In the genomic region with DNA sequence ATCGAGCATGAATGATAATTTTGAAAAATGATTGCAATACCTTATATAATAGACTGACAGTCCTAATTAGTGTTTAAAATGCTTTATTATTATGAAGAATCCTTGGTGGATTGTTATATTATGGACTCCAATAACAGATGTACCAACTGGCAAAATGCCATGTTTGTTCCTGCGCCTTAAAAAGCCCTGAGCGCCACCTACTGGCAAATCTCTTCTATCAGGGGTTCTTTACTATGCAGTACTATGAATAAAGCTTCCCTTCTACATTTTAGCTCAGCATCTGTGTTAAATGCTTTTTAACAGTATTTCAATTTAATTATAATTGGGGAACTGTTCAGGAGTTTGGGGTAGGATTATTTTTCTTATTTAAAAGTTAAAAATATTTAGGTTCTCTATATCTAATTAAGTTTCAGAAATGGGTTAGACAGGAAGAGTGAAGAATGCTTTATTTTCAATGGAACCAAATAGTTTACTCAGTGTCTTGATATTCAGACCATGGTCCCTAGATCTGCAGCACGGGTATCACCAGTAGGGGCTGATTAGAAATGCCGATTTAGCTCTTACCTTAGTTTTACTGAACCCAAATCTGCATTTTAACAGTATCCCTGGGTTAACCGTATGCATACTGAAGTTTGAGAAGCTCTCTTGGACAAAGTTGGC, we compare ENCODE assay signal across 8 cellular contexts. TPM values are rescaled to one million over a fixed set of nuclear protein-coding genes. Genes with fewer than 3 reads are reported as not detected.
A peak's percentile ranks its signal among the peaks of the same experiment; 100 is the strongest.
DNase-seq lines count a peak whose midpoint lies in the region; ATAC-seq and TF ChIP-seq lines count a peak whose summit lies in the region.

No MANE protein-coding gene starts in this region.

- peaks cover 11 to 50% (median 33%) of the 10 kb centered on the region in 4 donors for H3K4me1 Mint-ChIP-seq in CD4-positive, CD25-positive, alpha-beta regulatory T cell

- H3K9me3 Mint-ChIP-seq in CD4-positive, CD25-positive, alpha-beta regulatory T cell, result no peaks in the 10 kb centered on the region

- H3K4me3 Mint-ChIP-seq in CD4-positive, CD25-positive, alpha-beta regulatory T cell, result no peak overlapping the region

- H3K36me3 Mint-ChIP-seq in CD4-positive, CD25-positive, alpha-beta regulatory T cell, result peaks cover 18% of the 10 kb centered on the region

- peaks cover 3% of the 10 kb centered on the region for H3K4me1 ChIP-seq in CD4-positive, CD25-positive, alpha-beta regulatory T cell (ENCODE audit: control insufficient read depth, insufficient read depth, low read length, poor library complexity, severe bottlenecking)
- H3K4me1 ChIP-seq in adipocyte (ENCODE audit: control insufficient read depth, insufficient read depth, low read length) (peaks cover 20% of the 10 kb centered on the region), heart left ventricle (peaks cover 0 to 5% (median 0%) of the 10 kb centered on the region in 12 donors)

- peak; percentile 66 to 71 for ATAC-seq in CD4-positive, CD25-positive, alpha-beta regulatory T cell (ENCODE audit: low read depth in 2 of 2)
- ATAC-seq in GM21723 (IDR thresholded peaks at IDR 0.05; ENCODE audit: unreplicated experiment) (peak; percentile 73), heart left ventricle (peak in 3 of 4 donors; percentile 37 to 78 (median 77)), HG02588 (IDR thresholded peaks at IDR 0.05; ENCODE audit: unreplicated experiment) (no peak)

- TF ChIP-seq CTCF in heart left ventricle (IDR thresholded peaks at IDR 0.05), result peak; percentile 73 to 96 (median 88)

- H3K27me3 Mint-ChIP-seq in CD4-positive, CD25-positive, alpha-beta regulatory T cell, result no peaks in the 10 kb centered on the region

- H3K27ac Mint-ChIP-seq in CD4-positive, CD25-positive, alpha-beta regulatory T cell, result no peak overlapping the region

- H3K27ac ChIP-seq in CD4-positive, CD25-positive, alpha-beta regulatory T cell (ENCODE audit: insufficient read depth, low read length, poor library complexity, severe bottlenecking), result no peak overlapping the region
- H3K27ac ChIP-seq in heart left ventricle, result no peak overlapping the region

- no peak overlapping the region for H3K4me3 ChIP-seq in CD4-positive, CD25-positive, alpha-beta regulatory T cell (ENCODE audit: low read depth, low read length)
- H3K4me3 ChIP-seq in adipocyte (ENCODE audit: low read length), result no peak overlapping the region
- H3K4me3 ChIP-seq in heart left ventricle, result no peak overlapping the region

- 36 to 41% (median 39%) methylated on average over 6 of the region's 6 CpGs for WGBS in heart left ventricle, 4 donors

- no peaks in the 10 kb centered on the region for H3K27me3 ChIP-seq in CD4-positive, CD25-positive, alpha-beta regulatory T cell (ENCODE audit: control insufficient read depth, insufficient read depth, low read length)
- no peaks in the 10 kb centered on the region for H3K27me3 ChIP-seq in adipocyte (replicated peaks; ENCODE audit: control insufficient read depth, insufficient read depth, low read length)
- H3K27me3 ChIP-seq in heart left ventricle, result no peaks in the 10 kb centered on the region

- intact Hi-C loops in heart left ventricle (cut with DNase I), result loop anchor here in 8 of 10 donors (1.0 to 10.0 kb wide), 12 partner anchors 36 to 179 kb away; a partner anchor contains a TSS

- no peak overlapping the region for H3K9ac ChIP-seq in adipocyte (ENCODE audit: low read length)

- no peak for TF ChIP-seq POLR2A in heart left ventricle (IDR thresholded peaks at IDR 0.05)

- H3K36me3 ChIP-seq in CD4-positive, CD25-positive, alpha-beta regulatory T cell (ENCODE audit: control insufficient read depth, insufficient read depth, low read length), result peaks cover 10% of the 10 kb centered on the region
- H3K36me3 ChIP-seq in adipocyte (ENCODE audit: control insufficient read depth, insufficient read depth, low read length, severe bottlenecking) (peaks cover 9% of the 10 kb centered on the region), heart left ventricle (peaks cover 0 to 22% (median 14%) of the 10 kb centered on the region in 9 donors)

- no peaks in the 10 kb centered on the region for H3K9me3 ChIP-seq in CD4-positive, CD25-positive, alpha-beta regulatory T cell (ENCODE audit: control insufficient read depth in 2 of 2, low read length in 2 of 2)
- no peaks in the 10 kb centered on the region for H3K9me3 ChIP-seq in adipocyte (ENCODE audit: control insufficient read depth, low read length)
- no peaks in the 10 kb centered on the region for H3K9me3 ChIP-seq in heart left ventricle

- peak; percentile 66 to 87 (median 74) for DNase-seq in CD4-positive, CD25-positive, alpha-beta regulatory T cell
- peak; percentile 89 for DNase-seq in NCI-H1436 (lab: John Stamatoyannopoulos, UW)
- DNase-seq in SW 1271 (lab: John Stamatoyannopoulos, UW), result peak; percentile 5 to 73
- DNase-seq in adipocyte (ENCODE audit: low read depth), result peak; percentile 99
- peak; percentile 64 to 91 (median 85) for DNase-seq in heart left ventricle
- DNase-seq in putamen (ENCODE audit: low spot score), result peak; percentile 87

RNA-seq across cellular contexts. Expression of a gene that starts 20.0 kb away (rescaled TPM):
- total RNA-seq in CD4-positive, CD25-positive, alpha-beta regulatory T cell, result 28.3 TPM
- 10 to 100 TPM; 68.6 to 87.1 (median 80.2) TPM for polyA plus RNA-seq in CD4-positive, CD25-positive, alpha-beta regulatory T cell
- total RNA-seq in heart left ventricle, result 10 to 100 TPM in 8 of 9 donors, 1 to 10 TPM in 1; 9.7 to 22.7 (median 14.5) TPM
- polyA plus RNA-seq in heart left ventricle, result 1 to 10 TPM; 2.0 to 7.5 TPM

RNA-seq across cellular contexts. Expression of a gene that starts 25.6 kb away (rescaled TPM):
- 22.2 TPM for total RNA-seq in CD4-positive, CD25-positive, alpha-beta regulatory T cell
- polyA plus RNA-seq in CD4-positive, CD25-positive, alpha-beta regulatory T cell, result 1 to 10 TPM; 3.7 to 8.6 (median 7.0) TPM
- total RNA-seq in heart left ventricle, result 10 to 100 TPM in 5 of 9 donors, 1 to 10 TPM in 4; 7.5 to 12.4 (median 10.7) TPM
- 10 to 100 TPM in 1 of 2 donors, 1 to 10 TPM in 1; 3.1 to 10.1 TPM for polyA plus RNA-seq in heart left ventricle

RNA-seq across cellular contexts. Expression of a gene that starts 40.7 kb away (rescaled TPM):
- total RNA-seq in CD4-positive, CD25-positive, alpha-beta regulatory T cell, result 2.5 TPM
- 1 to 10 TPM; 5.5 to 8.8 (median 7.0) TPM for polyA plus RNA-seq in CD4-positive, CD25-positive, alpha-beta regulatory T cell
- total RNA-seq in heart left ventricle, result 1,000 to 10,000 TPM in 8 of 9 donors, 100 to 1,000 TPM in 1; 878 to 2,214 (median 1,547) TPM
- polyA plus RNA-seq in heart left ventricle, result 1,000 to 10,000 TPM in 1 of 2 donors, 100 to 1,000 TPM in 1; 935 to 1,170 TPM

Comparison
In these comparisons a context has a peak if more than half of its experiments do, and no peak if none do; other contexts are left out.
1. DNase-seq: peak in every context shown above with its lines; median percentile 99 in adipocyte; 89 in NCI-H1436; 87 in putamen; 85 in heart left ventricle; 74 in CD4-positive, CD25-positive, alpha-beta regulatory T cell; 39 in SW 1271.
2. RNA of a gene that starts 40.7 kb away (total RNA-seq): 878 to 2,214 TPM in heart left ventricle; 2.5 TPM in CD4-positive, CD25-positive, alpha-beta regulatory T cell (single experiment); every median in the first group is over 100 times any median in the second.